ENCODE assay signal across 33 cellular contexts in genomic region chr12:67323007-67323406, GRCh38.
"Had no signal": no experiment of that assay in that cellular context is flagged by ENCODE, and none has a peak within 500 bp of the region (broad histone marks: within the 10 kb centered on the region; RNA-seq: fewer than 3 reads in every experiment).

No MANE protein-coding gene starts in this region.

- H3K4me1 Mint-ChIP-seq: activated CD8-positive, alpha-beta memory T cell treated with anti-CD3 and anti-CD28 coated beads, Interleukin-2, amount 10 ng/mL, durations not matched to agents 7 days and 5 days had no signal

- H3K9me3 Mint-ChIP-seq: activated naive CD8-positive, alpha-beta T cell treated with anti-CD3 and anti-CD28 coated beads, Interleukin-2, amount 50 U/mL, for 24 hours; activated T-helper 1 cell treated with anti-CD3 and anti-CD28 coated beads, Interleukin-12 subunit alpha, Interleukin-12 subunit beta, Interleukin-2, Interleukin-4 antibody, amounts not matched to agents 30 ng/mL and 10 ng/mL and 1 ng/mL, durations not matched to agents 14 hours and 24 hours and 36 hours had no signal

- H3K9ac ChIP-seq: KMS-11 had no signal

- H3K27me3 Mint-ChIP-seq: activated CD8-positive, alpha-beta memory T cell treated with anti-CD3 and anti-CD28 coated beads, Interleukin-2, amount 10 ng/mL, durations not matched to agents 7 days and 5 days; activated naive CD8-positive, alpha-beta T cell treated with anti-CD3 and anti-CD28 coated beads, Interleukin-2, amount 50 U/mL, for 24 hours; activated T-cell treated with anti-CD3 and anti-CD28 coated beads, Interleukin-2, amount 50 U/mL, for 24 hours had no signal

- H3K4me1 ChIP-seq: ascending aorta, body of pancreas had no signal

- H3K27ac Mint-ChIP-seq: activated CD8-positive, alpha-beta memory T cell treated with anti-CD3 and anti-CD28 coated beads, Interleukin-2, amount 10 ng/mL, durations not matched to agents 7 days and 5 days; activated naive CD4-positive, alpha-beta T cell treated with anti-CD3 and anti-CD28 coated beads, Interleukin-2, amount 50 U/mL, for 72 hours; activated naive CD8-positive, alpha-beta T cell treated with anti-CD3 and anti-CD28 coated beads, Interleukin-2, amount 50 U/mL, for 24 hours; activated T-cell treated with anti-CD3 and anti-CD28 coated beads, Interleukin-2, amount 50 U/mL, for 24 hours; activated T-helper 1 cell treated with anti-CD3 and anti-CD28 coated beads, Interleukin-12 subunit alpha, Interleukin-12 subunit beta, Interleukin-2, Interleukin-4 antibody, amounts not matched to agents 30 ng/mL and 10 ng/mL and 1 ng/mL, durations not matched to agents 14 hours and 24 hours and 36 hours; T-helper 1 cell treated with Interleukin-12 subunit alpha and Interleukin-12 subunit beta and Interleukin-4 antibody, amounts not matched to agents 30 μg/mL and 1 μg/mL, for 36 hours; WTC11 had no signal

- H3K27me3 ChIP-seq: ascending aorta, body of pancreas, MG63 had no signal

- H3K9me3 ChIP-seq: ascending aorta, body of pancreas, MG63 had no signal

- ATAC-seq: activated CD8-positive, alpha-beta memory T cell treated with anti-CD3 and anti-CD28 coated beads, Interleukin-2, amount 10 ng/mL, durations not matched to agents 7 days and 5 days; activated naive CD4-positive, alpha-beta T cell treated with anti-CD3 and anti-CD28 coated beads, Interleukin-2, amount 50 U/mL, for 72 hours; activated naive CD8-positive, alpha-beta T cell treated with anti-CD3 and anti-CD28 coated beads, Interleukin-2, amount 50 U/mL, for 24 hours; body of pancreas; Right ventricle myocardium inferior; WTC11 had no signal

- DNase-seq: activated CD4-positive, alpha-beta T cell treated with anti-CD3 and anti-CD28 coated beads for 48 hours; activated CD4-positive, alpha-beta T cell treated with anti-CD3 and anti-CD28 coated beads, Interleukin-2, amount 50 U/mL, for 48 hours; activated CD4-positive, CD25-positive, alpha-beta regulatory T cell treated with anti-CD3 and anti-CD28 coated beads, Interleukin-2, amount 50 U/mL, for 72 hours; activated CD8-positive, alpha-beta memory T cell treated with anti-CD3 and anti-CD28 coated beads, Interleukin-2, amount 10 ng/mL, durations not matched to agents 7 days and 5 days; activated effector memory CD4-positive, alpha-beta T cell treated with anti-CD3 and anti-CD28 coated beads, Interleukin-2, amount 50 U/mL, for 16 hours; activated naive CD4-positive, alpha-beta T cell treated with Interleukin-2 at 50 U/mL for 16 hours; activated naive CD8-positive, alpha-beta T cell treated with anti-CD3 and anti-CD28 coated beads, Interleukin-2, amount 50 U/mL, for 24 hours; activated T-cell treated with anti-CD3 and anti-CD28 coated beads, Interleukin-2, amount 50 U/mL, for 24 hours; amniotic stem cell; central memory CD4-positive, alpha-beta T cell; MG63; MV-4-11; NCI-H1092 treated with DMSO at 0.1 percent for 48 hours; NCI-H1417 treated with DMSO at 0.1 percent for 48 hours; NCI-H1694; NCI-H2107; NCI-H2171 treated with DMSO at 0.1 percent for 48 hours; NCI-H345; NCI-H510A; NCI-H526 treated with DMSO at 0.1 percent for 48 hours; NK-92 treated with Interleukin-12 subunit alpha and Interleukin-12 subunit beta, amount 100 ng/mL, for 24 hours; OCI-M1; RPMI8226; SW 1271 had no signal

- H3K4me3 Mint-ChIP-seq: activated CD8-positive, alpha-beta memory T cell treated with anti-CD3 and anti-CD28 coated beads, Interleukin-2, amount 10 ng/mL, durations not matched to agents 7 days and 5 days; activated naive CD8-positive, alpha-beta T cell treated with anti-CD3 and anti-CD28 coated beads, Interleukin-2, amount 50 U/mL, for 24 hours; activated T-cell treated with anti-CD3 and anti-CD28 coated beads, Interleukin-2, amount 50 U/mL, for 24 hours; activated T-helper 1 cell treated with anti-CD3 and anti-CD28 coated beads, Interleukin-12 subunit alpha, Interleukin-12 subunit beta, Interleukin-2, Interleukin-4 antibody, amounts not matched to agents 30 ng/mL and 10 ng/mL and 1 ng/mL, durations not matched to agents 14 hours and 24 hours and 36 hours; T-helper 1 cell treated with Interleukin-12 subunit alpha and Interleukin-12 subunit beta and Interleukin-4 antibody, amounts not matched to agents 30 μg/mL and 1 μg/mL, for 36 hours; WTC11 had no signal

- H3K4me2 ChIP-seq: KMS-11 had no signal

- H3K27ac ChIP-seq: ascending aorta, body of pancreas, KMS-11, SK-N-MC had no signal

- H3K4me3 ChIP-seq: ascending aorta, body of pancreas, MG63, SK-N-MC had no signal
